In genomic region chr3:9750556-9751411, GRCh38 we compare ENCODE assay signal across 8 cellular contexts. TPM values are rescaled to one million over a fixed set of nuclear protein-coding genes. Genes with fewer than 3 reads are reported as not detected.
DNase-seq lines count a peak whose midpoint lies in the region; ATAC-seq and TF ChIP-seq lines count a peak whose summit lies in the region.

No MANE protein-coding gene starts in this region.

- H3K36me3 ChIP-seq in right lobe of liver (peaks cover 0 to 38% (median 16%) of the 10 kb centered on the region in 4 donors), transverse colon (peaks cover 0 to 23% (median 9%) of the 10 kb centered on the region in 4 donors)

- H3K27me3 ChIP-seq in right lobe of liver = no peaks in the 10 kb centered on the region
- H3K27me3 ChIP-seq in transverse colon = no peaks in the 10 kb centered on the region

- TF ChIP-seq CTCF in right lobe of liver (IDR thresholded peaks at IDR 0.05) (no peak), transverse colon (IDR thresholded peaks at IDR 0.05) (no peak)

- peak; percentile 40 for DNase-seq in AG20443 (ENCODE audit: low spot score)
- peak; percentile 66 for DNase-seq in HuH-7 (ENCODE audit: low spot score)
- DNase-seq in astrocyte of the hippocampus (ENCODE audit: low read depth, low spot score) = peak; percentile 33
- peak in 1 of 3 donors; percentile 45 for DNase-seq in right lobe of liver
- DNase-seq in transverse colon = peak; percentile 53
- no peak for DNase-seq in stimulated activated CD4-positive, alpha-beta T cell treated with anti-CD3 and anti-CD28 coated beads, Interleukin-1b, Interleukin-23, amount 100 ng/mL, for 48 hours

- in situ Hi-C loops in transverse colon (cut with MboI; ENCODE audit: low pct_ligation_motif_present in 1 of 4, low pct_unique_long_range_greater_than_20kb in 1 of 4, low sequenced_read_pairs in 3 of 4) = no loop called here

- ATAC-seq in right lobe of liver (peak; percentile 25 to 47 (median 36)), HG02970 (IDR thresholded peaks at IDR 0.05; ENCODE audit: low FRiP score, unreplicated experiment) (no peak), GM18858 (IDR thresholded peaks at IDR 0.05; ENCODE audit: unreplicated experiment) (no peak)

- 24% methylated on average over 11 of the region's 17 CpGs for WGBS in right lobe of liver (ENCODE audit: insufficient coverage, low coverage, low lambda C conversion rate, missing lambda C conversion rate)
- WGBS in transverse colon (ENCODE audit: low coverage in 1 of 2), 2 donors = 0 to 25% methylated on average over 2 to 17 of the region's 17 CpGs

- H3K9me3 ChIP-seq in right lobe of liver (no peaks in the 10 kb centered on the region), transverse colon (no peaks in the 10 kb centered on the region)

- intact Hi-C loops in right lobe of liver (cut with DNase I) (no loop called here), transverse colon (cut with DNase I; ENCODE audit: low total_unique reads) (no loop called here)

- H3K4me3 ChIP-seq in right lobe of liver = peak overlapping the region; percentile 59 to 72 (median 61)
- peak overlapping the region; percentile 33 to 78 (median 51) for H3K4me3 ChIP-seq in transverse colon

- H3K27ac ChIP-seq in right lobe of liver = peak overlapping the region; percentile 55 to 68 (median 58)
- H3K27ac ChIP-seq in transverse colon = peak overlapping the region; percentile 92 to 95 (median 93)

- TF ChIP-seq EP300 in transverse colon (IDR thresholded peaks at IDR 0.05; ENCODE audit: low read depth) = no peak

- TF ChIP-seq POLR2A in right lobe of liver (IDR thresholded peaks at IDR 0.05) = no peak
- no peak for TF ChIP-seq POLR2A in transverse colon (IDR thresholded peaks at IDR 0.05)

- H3K4me1 ChIP-seq in right lobe of liver = peaks cover 0 to 10% (median 3%) of the 10 kb centered on the region in 4 donors
- peaks cover 19 to 41% (median 23%) of the 10 kb centered on the region in 4 donors for H3K4me1 ChIP-seq in transverse colon

RNA-seq across cellular contexts. Expression of gene OGG1, which starts 1.0 kb away (rescaled TPM):
- total RNA-seq in right lobe of liver (10 to 100 TPM; 12.3 to 27.8 (median 15.7) TPM), transverse colon (10 to 100 TPM; 27.8 to 69.5 (median 39.7) TPM)

RNA-seq across cellular contexts. Expression of gene CAMK1, which starts 19.0 kb away (rescaled TPM):
- total RNA-seq in right lobe of liver (10 to 100 TPM; 10.8 to 33.4 (median 24.5) TPM), transverse colon (10 to 100 TPM in 3 of 4 donors, 1 to 10 TPM in 1; 5.6 to 45.0 (median 15.6) TPM)

RNA-seq across cellular contexts. Expression of gene BRPF1, which starts 19.2 kb away (rescaled TPM):
- total RNA-seq in right lobe of liver = 1 to 10 TPM; 3.5 to 5.4 (median 5.1) TPM
- total RNA-seq in transverse colon = 10 to 100 TPM in 3 of 4 donors, 1 to 10 TPM in 1; 9.4 to 18.7 (median 14.9) TPM

RNA-seq across cellular contexts. Expression of gene TADA3, which starts 41.5 kb away (rescaled TPM):
- total RNA-seq in right lobe of liver (10 to 100 TPM; 24.6 to 43.8 (median 28.1) TPM), transverse colon (100 to 1,000 TPM in 2 of 4 donors, 10 to 100 TPM in 2; 53.7 to 504 (median 92.0) TPM)

RNA-seq across cellular contexts. Expression of gene ARPC4, which starts 42.1 kb away (rescaled TPM):
- total RNA-seq in right lobe of liver = 10 to 100 TPM; 42.0 to 80.3 (median 57.3) TPM
- total RNA-seq in transverse colon = 100 to 1,000 TPM; 104 to 189 (median 143) TPM

Comparison
In these comparisons a context has a peak if more than half of its experiments do, and no peak if none do; other contexts are left out.
1. ATAC-seq: peak in right lobe of liver (4 of 4); none in HG02970 (single experiment) and GM18858 (single experiment).